23 cellular contexts compared by ENCODE assay signal in the genomic region with DNA sequence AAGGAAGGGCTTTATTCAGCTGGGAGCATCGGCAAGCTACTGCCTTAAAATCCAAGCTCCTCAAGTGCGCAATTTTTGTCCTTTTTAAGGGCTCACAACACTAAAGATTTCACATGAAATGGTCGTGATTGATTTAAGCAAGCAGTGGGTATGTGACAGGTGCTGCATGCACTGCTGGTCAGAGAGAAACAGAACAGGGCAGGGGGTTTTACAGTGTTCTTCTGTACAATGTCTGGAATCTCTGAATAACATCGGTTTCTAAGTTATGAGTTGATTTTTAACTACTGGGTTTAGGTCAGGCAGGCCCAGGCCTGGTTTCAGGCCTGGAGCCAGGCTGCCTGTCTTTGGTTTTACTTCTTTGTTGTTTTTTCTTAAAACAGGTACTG. TPM values are rescaled to one million over a fixed set of nuclear protein-coding genes. Genes with fewer than 3 reads are reported as not detected.
DNase-seq lines count a peak whose midpoint lies in the region; ATAC-seq, FAIRE-seq and TF ChIP-seq lines count a peak whose summit lies in the region.
"Had no signal": no experiment of that assay in that cellular context is flagged by ENCODE, and none has a peak within 500 bp of the region (broad histone marks: within the 10 kb centered on the region; RNA-seq: fewer than 3 reads in every experiment).

No MANE protein-coding gene starts in this region.

- no peak for TF ChIP-seq EP300 in K562 (IDR thresholded peaks at IDR 0.05; ENCODE audit: low read length)

- H3K36me3 Mint-ChIP-seq in T-helper 17 cell (ENCODE audit: low read depth) (no peaks in the 10 kb centered on the region), endothelial cell (ENCODE audit: low read depth, unreplicated experiment) (no peaks in the 10 kb centered on the region)
- H3K36me3 Mint-ChIP-seq: CD8-positive, alpha-beta T cell had no signal

- TF ChIP-seq RAD21 in K562 (CRISPR knock-in tag; conservative IDR thresholded peaks at IDR 0.05 in 1 of 2, IDR thresholded peaks at IDR 0.05 in 1 of 2), result no peak

- no peaks in the 10 kb centered on the region for H3K27me3 ChIP-seq in K562 (ENCODE audit: control insufficient read depth in 2 of 2, insufficient read depth in 2 of 2, low read length in 2 of 2)
- H3K27me3 ChIP-seq in neuronal stem cell (ENCODE audit: control insufficient read depth in 3 of 3, insufficient read depth in 3 of 3, low read depth in 1 of 3, low read length in 3 of 3), result no peaks in the 10 kb centered on the region
- H3K27me3 ChIP-seq: spleen had no signal

- H3K4me3 Mint-ChIP-seq in T-helper 17 cell (no peak overlapping the region), endothelial cell (ENCODE audit: unreplicated experiment) (no peak overlapping the region)
- H3K4me3 Mint-ChIP-seq: CD8-positive, alpha-beta T cell; endodermal cell; stimulated activated naive CD8-positive, alpha-beta T cell treated with anti-CD3 and anti-CD28 coated beads, Interleukin-15, amount 100 ng/mL, for 72 hours had no signal

- intact Hi-C loops in K562 (cut with micrococcal nuclease), result no loop called here

- BruUV-seq in K562 (replicated peaks; lab: Mats Ljungman, UMichigan), result no TSS peak

- H3K4me2 ChIP-seq in K562 (ENCODE audit: insufficient read depth, low read length), result no peak overlapping the region
- no peak overlapping the region for H3K4me2 ChIP-seq in neuronal stem cell (ENCODE audit: insufficient read depth, low read length, poor library complexity, severe bottlenecking)

- H3K36me3 ChIP-seq in K562 (ENCODE audit: control insufficient read depth, insufficient read depth, low read length) (no peaks in the 10 kb centered on the region), neuronal stem cell (replicated peaks in 1 of 2; ENCODE audit: control insufficient read depth in 2 of 2, insufficient read depth in 2 of 2, low read length in 2 of 2) (no peaks in the 10 kb centered on the region)
- H3K36me3 ChIP-seq: spleen had no signal

- H3K27me3 Mint-ChIP-seq in T-helper 17 cell (no peaks in the 10 kb centered on the region), endothelial cell (ENCODE audit: unreplicated experiment) (no peaks in the 10 kb centered on the region)
- H3K27me3 Mint-ChIP-seq: progenitor cell of endocrine pancreas; stimulated activated naive CD8-positive, alpha-beta T cell treated with anti-CD3 and anti-CD28 coated beads, Interleukin-15, amount 100 ng/mL, for 72 hours had no signal

- no peak for DNase-seq in K562 (ENCODE audit: extremely low read depth in 1 of 4, low spot score in 3 of 4)
- no peak for DNase-seq in neuronal stem cell (ENCODE audit: low spot score)
- no peak for DNase-seq in T-helper 17 cell
- DNase-seq in endothelial cell (ENCODE audit: low spot score), result no peak
- DNase-seq: CD8-positive, alpha-beta T cell; cerebellar nuclear complex; endodermal cell; H7; left ventricle myocardium superior; spleen; stimulated activated naive CD8-positive, alpha-beta T cell treated with anti-CD3 and anti-CD28 coated beads, Interleukin-15, amount 100 ng/mL, for 72 hours had no signal

- no peak overlapping the region for H2BK5ac ChIP-seq in neuronal stem cell (ENCODE audit: low read length)

- no peak overlapping the region for H3K14ac ChIP-seq in neuronal stem cell (ENCODE audit: low read length)

- no peak overlapping the region for H3K4ac ChIP-seq in neuronal stem cell (ENCODE audit: low read length)

- H4K20me1 ChIP-seq in K562 (replicated peaks; ENCODE audit: control insufficient read depth, insufficient read depth, low read length), result no peaks in the 10 kb centered on the region

- FAIRE-seq in K562 (lab: Jason Lieb, UNC), result no peak
- FAIRE-seq: GM12878, HepG2, urothelium cell line had no signal

- H2BK12ac ChIP-seq in neuronal stem cell (ENCODE audit: low read length), result no peak overlapping the region

- H3K18ac ChIP-seq in neuronal stem cell (ENCODE audit: low read length), result no peak overlapping the region

- in situ Hi-C loops in K562 (cut with MboI), result no loop called here

- H4K91ac ChIP-seq in neuronal stem cell (ENCODE audit: low read depth, low read length, poor library complexity), result no peak overlapping the region

- POLR2A ChIA-PET in K562 (lab: Yijun Ruan, JAX), result no interaction called here

- peaks cover 4% of the 10 kb centered on the region for H3K9me3 Mint-ChIP-seq in endothelial cell (ENCODE audit: unreplicated experiment)
- H3K9me3 Mint-ChIP-seq: activated T-helper 2 cell treated with anti-CD3 and anti-CD28 coated beads, Interferon-gamma antibody, Interleukin-2, Interleukin-4, amounts not matched to agents 10 μg/mL and 5 μg/mL and 100 μg/mL, durations not matched to agents 14 hours and 24 hours and 36 hours; CD8-positive, alpha-beta T cell; endodermal cell; stimulated activated naive CD8-positive, alpha-beta T cell treated with anti-CD3 and anti-CD28 coated beads, Interleukin-15, amount 100 ng/mL, for 72 hours had no signal

- TF ChIP-seq CTCF in K562 (IDR thresholded peaks at IDR 0.05 in 2 of 3, conservative IDR thresholded peaks at IDR 0.05 in 1 of 3; ENCODE audit: insufficient read depth in 2 of 3, low read depth in 1 of 3, low read length in 3 of 3), result no peak
- no peak for TF ChIP-seq CTCF in endothelial cell (IDR thresholded peaks at IDR 0.05; ENCODE audit: unreplicated experiment)

- WGBS in K562 (ENCODE audit: insufficient coverage, low coverage, missing lambda C conversion rate), result 0% methylated on average over 4 of the region's 4 CpGs
- WGBS in neuronal stem cell (ENCODE audit: extremely low coverage in 2 of 2, insufficient read length in 2 of 2, insufficient replicate concordance in 1 of 2), 2 donors, result no CpG with 5 or more reads among the region's 4 CpGs

- ATAC-seq in GM18498 (IDR thresholded peaks at IDR 0.05; ENCODE audit: unreplicated experiment), result peak; percentile 42
- peak; percentile 33 for ATAC-seq in GM21381 (IDR thresholded peaks at IDR 0.05; ENCODE audit: unreplicated experiment)
- ATAC-seq in HG03066 (IDR thresholded peaks at IDR 0.05; ENCODE audit: low read depth, unreplicated experiment), result peak; percentile 28
- ATAC-seq in K562, result no peak
- no peak for ATAC-seq in GM19455 (IDR thresholded peaks at IDR 0.05; ENCODE audit: unreplicated experiment)
- no peak for ATAC-seq in T-helper 17 cell
- ATAC-seq: CD8-positive, alpha-beta T cell; GM12878; HepG2; left ventricle myocardium superior; Panc1 had no signal

- no peak overlapping the region for H2AFZ ChIP-seq in K562 (ENCODE audit: low read depth, low read length)
- no peak overlapping the region for H2AFZ ChIP-seq in neuronal stem cell (ENCODE audit: low read length)

- H3K4me3 ChIP-seq in K562, result no peak overlapping the region
- H3K4me3 ChIP-seq in neuronal stem cell (ENCODE audit: low read length in 2 of 2), result no peak overlapping the region
- H3K4me3 ChIP-seq: GM12878, spleen had no signal

- H3K23ac ChIP-seq in neuronal stem cell (ENCODE audit: low read depth, low read length, poor library complexity), result no peak overlapping the region

- peaks cover 2% of the 10 kb centered on the region for H3K4me1 Mint-ChIP-seq in T-helper 17 cell
- H3K4me1 Mint-ChIP-seq in endothelial cell (ENCODE audit: unreplicated experiment), result peaks cover 12% of the 10 kb centered on the region
- H3K4me1 Mint-ChIP-seq: endodermal cell; stimulated activated naive CD8-positive, alpha-beta T cell treated with anti-CD3 and anti-CD28 coated beads, Interleukin-15, amount 100 ng/mL, for 72 hours had no signal

- H2AK5ac ChIP-seq in neuronal stem cell (ENCODE audit: low read depth, low read length), result no peak overlapping the region

- H3K79me2 ChIP-seq in K562 (ENCODE audit: control insufficient read depth, insufficient read depth, low read length), result no peaks in the 10 kb centered on the region

- H3K27ac ChIP-seq in K562 (ENCODE audit: extremely low read depth, low read depth, low read length) (no peak overlapping the region), neuronal stem cell (replicated peaks; ENCODE audit: low read length) (no peak overlapping the region)
- H3K27ac ChIP-seq: spleen had no signal

- no peak overlapping the region for H4K8ac ChIP-seq in neuronal stem cell (ENCODE audit: low read depth, low read length)

- H3K9me3 ChIP-seq in K562 (replicated peaks; ENCODE audit: control insufficient read depth, insufficient read depth, low read depth, low read length) (no peaks in the 10 kb centered on the region), neuronal stem cell (replicated peaks in 1 of 2; ENCODE audit: control insufficient read depth in 2 of 2, insufficient read depth in 1 of 2, low read depth in 1 of 2, low read length in 2 of 2) (no peaks in the 10 kb centered on the region), T-helper 17 cell (ENCODE audit: control insufficient read depth, low read length, poor library complexity, severe bottlenecking) (no peaks in the 10 kb centered on the region)
- H3K9me3 ChIP-seq: spleen had no signal

- H2BK120ac ChIP-seq in neuronal stem cell (ENCODE audit: low read depth, low read length), result no peak overlapping the region

- no peak overlapping the region for H3K27ac Mint-ChIP-seq in T-helper 17 cell
- H3K27ac Mint-ChIP-seq in endothelial cell (ENCODE audit: unreplicated experiment), result no peak overlapping the region
- H3K27ac Mint-ChIP-seq: activated T-helper 2 cell treated with anti-CD3 and anti-CD28 coated beads, Interferon-gamma antibody, Interleukin-2, Interleukin-4, amounts not matched to agents 10 μg/mL and 5 μg/mL and 100 μg/mL, durations not matched to agents 14 hours and 24 hours and 36 hours; CD8-positive, alpha-beta T cell; endodermal cell; progenitor cell of endocrine pancreas; stimulated activated naive CD8-positive, alpha-beta T cell treated with anti-CD3 and anti-CD28 coated beads, Interleukin-15, amount 100 ng/mL, for 72 hours had no signal

- no peaks in the 10 kb centered on the region for H3K9me1 ChIP-seq in K562 (ENCODE audit: control insufficient read depth, insufficient read depth, low read length)

- no peak for TF ChIP-seq POLR2A in K562 (conservative IDR thresholded peaks at IDR 0.05)

- CTCF ChIA-PET in K562 (lab: Yijun Ruan, JAX; ENCODE audit: low intra/inter-chr PET ratio), result no interaction called here

- H2BK15ac ChIP-seq in neuronal stem cell (ENCODE audit: low read length), result no peak overlapping the region

- H3K4me1 ChIP-seq in K562 (replicated peaks in 1 of 2; ENCODE audit: control insufficient read depth in 2 of 2, insufficient read depth in 2 of 2, low read length in 2 of 2) (no peaks in the 10 kb centered on the region), neuronal stem cell (ENCODE audit: control insufficient read depth in 2 of 2, insufficient read depth in 1 of 2, low read depth in 1 of 2, low read length in 2 of 2) (no peaks in the 10 kb centered on the region)
- H3K4me1 ChIP-seq: spleen had no signal

- H3K79me1 ChIP-seq in neuronal stem cell (ENCODE audit: low read depth, low read length), result no peaks in the 10 kb centered on the region

- H3K9ac ChIP-seq in K562 (ENCODE audit: insufficient read depth in 1 of 2, low read depth in 2 of 2, low read length in 2 of 2), result no peak overlapping the region
- H3K9ac ChIP-seq in neuronal stem cell (ENCODE audit: low read depth, low read length, poor library complexity), result no peak overlapping the region

RNA-seq across cellular contexts. Expression of a gene that starts 6.0 kb away (rescaled TPM):
- not detected in 2 replicates for total RNA-seq in K562 (2011; cell fraction: chromatin; rRNA removed; ENCODE audit: low replicate concordance)
- not detected in 2 replicates for total RNA-seq in K562 (2011; cell fraction: nucleolus; rRNA removed)
- total RNA-seq in K562 (2011; cell fraction: nucleoplasm; rRNA removed), result not detected in 2 replicates
- total RNA-seq in K562 (2014; rRNA removed) (not detected in 2 replicates), K562 (2014; rRNA removed; fragmentation: Illumina TruSeq; extraction: Trizol) (not detected in 2 replicates), K562 (2015; rRNA removed; fragmentation: Illumina TruSeq; extraction: Trizol) (not detected in 2 replicates), K562 (2021) (0.11 and 0.13 TPM in 2 replicates), T-helper 17 cell (not detected), endothelial cell (ENCODE audit: unreplicated experiment) (not detected)
- polyA plus RNA-seq in K562 (2011; rRNA removed) (not detected in 2 replicates), K562 (2014; fragmentation: Illumina TruSeq; extraction: Trizol) (not detected in 2 replicates), K562 (2014; fragmentation: Nextera tagmentation; extraction: Ambion mirVana) (not detected), K562 (2014; rRNA removed) (not detected in 2 replicates)
- polyA plus RNA-seq in K562 (2011; cell fraction: cytosol; rRNA removed), result not detected in 2 replicates
- polyA plus RNA-seq in K562 (2011; cell fraction: nucleus; rRNA removed), result not detected in 2 replicates
- not detected in 2 replicates for polyA plus RNA-seq in K562 (2012)
- not detected in 2 replicates for polyA minus RNA-seq in K562 (2011; rRNA and poly(A)+ RNA removed)
- polyA minus RNA-seq in K562 (2011; cell fraction: cytosol; rRNA and poly(A)+ RNA removed), result not detected in 2 replicates
- not detected in 2 replicates for polyA minus RNA-seq in K562 (2011; cell fraction: nucleus; rRNA and poly(A)+ RNA removed)
- not detected for polyA plus RNA-seq in neuronal stem cell (2013, experiment 1 of 2)
- not detected for polyA plus RNA-seq in neuronal stem cell (2013, experiment 2 of 2)
- total RNA-seq: activated CD8-positive, alpha-beta memory T cell treated with anti-CD3 and anti-CD28 coated beads for 36 hours; activated T-helper 2 cell treated with anti-CD3 and anti-CD28 coated beads, Interferon-gamma antibody, Interleukin-2, Interleukin-4, amounts not matched to agents 10 μg/mL and 5 μg/mL and 100 μg/mL, durations not matched to agents 14 hours and 24 hours and 36 hours; CD8-positive, alpha-beta T cell; endodermal cell; fibroblast of villous mesenchyme; H7; HepG2; left ventricle myocardium superior; progenitor cell of endocrine pancreas had no signal
- polyA plus RNA-seq: GM12878, HepG2 had no signal

Comparison
In these comparisons a context has a peak if more than half of its experiments do, and no peak if none do; other contexts are left out.
1. ATAC-seq: peak in GM18498 (single experiment), GM21381 (single experiment) and HG03066 (single experiment); none in K562 (single experiment), GM19455 (single experiment) and T-helper 17 cell (single experiment).